18 cellular contexts compared by ENCODE assay signal in genomic region chr10:78408011-78408410, GRCh38.
DNase-seq lines count a peak whose midpoint lies in the region; ATAC-seq and TF ChIP-seq lines count a peak whose summit lies in the region.
"Had no signal": no experiment of that assay in that cellular context is flagged by ENCODE, and none has a peak within 500 bp of the region (broad histone marks: within the 10 kb centered on the region; RNA-seq: fewer than 3 reads in every experiment).

No MANE protein-coding gene starts in this region.

- no peaks in the 10 kb centered on the region for H3F3A ChIP-seq in GM23338 (replicated peaks; ENCODE audit: low read depth)

- H3K27me3 Mint-ChIP-seq in GM23338 (ENCODE audit: insufficient read depth, low read depth, poor library complexity) (peaks cover 19% of the 10 kb centered on the region), brain (peaks cover 5% of the 10 kb centered on the region)

- H3K27me3 ChIP-seq in GM23338 (ENCODE audit: insufficient read depth) = no peaks in the 10 kb centered on the region
- no peaks in the 10 kb centered on the region for H3K27me3 ChIP-seq in lower lobe of right lung (ENCODE audit: low read depth)

- no peak for DNase-seq in GM23338 (ENCODE audit: low spot score)
- DNase-seq in lower lobe of right lung = no peak
- peak; percentile 26 for DNase-seq in renal cortical epithelial cell (ENCODE audit: low read depth)
- no peak for DNase-seq in Kasumi-1 (lab: John Stamatoyannopoulos, UW)
- no peak for DNase-seq in NK-92 treated with Interleukin-12 subunit alpha and Interleukin-12 subunit beta, amount 100 ng/mL, for 24 hours (lab: John Stamatoyannopoulos, UW)
- DNase-seq: activated CD4-positive, alpha-beta T cell treated with anti-CD3 and anti-CD28 coated beads, Interleukin-2, amount 50 U/mL, for 48 hours; activated naive CD4-positive, alpha-beta T cell treated with anti-CD3 and anti-CD28 coated beads, Interleukin-2, amount 50 U/mL, for 16 hours; activated T-cell treated with anti-CD3 and anti-CD28 coated beads, Interleukin-2, amount 50 U/mL, for 1 hour; EL; MV-4-11; NCI-H510A; stimulated activated naive CD8-positive, alpha-beta T cell treated with anti-CD3 and anti-CD28 coated beads, Interleukin-15, amount 100 ng/mL, for 72 hours; T-helper 1 cell had no signal

- H3K4me1 ChIP-seq in GM23338 (ENCODE audit: insufficient read depth) (peaks cover 4% of the 10 kb centered on the region), lower lobe of right lung (peaks cover 30% of the 10 kb centered on the region)

- H3K4me3 ChIP-seq in GM23338 (no peak overlapping the region), lower lobe of right lung (no peak overlapping the region)

- H3K9me2 ChIP-seq in GM23338 (ENCODE audit: insufficient read depth) = peaks cover 16% of the 10 kb centered on the region; the same call in 1 of the 2 replicates

- H3K36me3 ChIP-seq in GM23338 (ENCODE audit: insufficient read depth) (no peaks in the 10 kb centered on the region), lower lobe of right lung (no peaks in the 10 kb centered on the region)
- H3K36me3 ChIP-seq: neutrophil had no signal

- H3K27ac ChIP-seq in GM23338 (ENCODE audit: low read depth) (no peak overlapping the region), lower lobe of right lung (peak overlapping the region; percentile 59)
- H3K27ac ChIP-seq: neutrophil had no signal

- H3K4me3 Mint-ChIP-seq in GM23338 (peak overlapping the region; percentile 90; the same call in 1 of the 3 replicates), brain (peak overlapping the region; percentile 76 to 85 (median 82))
- H3K4me3 Mint-ChIP-seq: memory B cell had no signal

- H3K9me3 ChIP-seq in lower lobe of right lung = no peaks in the 10 kb centered on the region
- H3K9me3 ChIP-seq: neutrophil had no signal

- H3K79me2 ChIP-seq in GM23338 (replicated peaks; ENCODE audit: insufficient read depth) = no peaks in the 10 kb centered on the region

- no peaks in the 10 kb centered on the region; the same call in 2 of the 3 replicates for H3K9me3 Mint-ChIP-seq in GM23338
- peaks cover 0 to 7% (median 0%) of the 10 kb centered on the region in 5 experiments for H3K9me3 Mint-ChIP-seq in brain
- H3K9me3 Mint-ChIP-seq: memory B cell; stimulated activated naive CD8-positive, alpha-beta T cell treated with anti-CD3 and anti-CD28 coated beads, Interleukin-15, amount 100 ng/mL, for 72 hours had no signal

- intact Hi-C loops in lower lobe of right lung (cut with DNase I) = no loop called here

- H3K36me3 Mint-ChIP-seq in GM23338 (ENCODE audit: low read depth) (0 out of 3 replicates have a peak, but pooled peaks cover 3% of the 10 kb centered on the region), brain (no peaks in the 10 kb centered on the region)
- H3K36me3 Mint-ChIP-seq: memory B cell had no signal

- peaks cover 22% of the 10 kb centered on the region for H3K4me1 Mint-ChIP-seq in GM23338
- peaks cover 81% of the 10 kb centered on the region for H3K4me1 Mint-ChIP-seq in brain

- ATAC-seq in GM23338 = no peak
- no peak for ATAC-seq in lower lobe of right lung
- ATAC-seq in HG03159 (IDR thresholded peaks at IDR 0.05; ENCODE audit: unreplicated experiment) = no peak
- ATAC-seq in HG03196 (IDR thresholded peaks at IDR 0.05; ENCODE audit: unreplicated experiment) = no peak

- H3K27ac Mint-ChIP-seq in GM23338 (0 out of 2 replicates have a peak overlapping the region, but pooled peaks have one; percentile 98), brain (peak overlapping the region; percentile 94 to 99 (median 98))
- H3K27ac Mint-ChIP-seq: memory B cell; stimulated activated naive CD8-positive, alpha-beta T cell treated with anti-CD3 and anti-CD28 coated beads, Interleukin-15, amount 100 ng/mL, for 72 hours had no signal

- TF ChIP-seq CTCF in GM23338 (conservative IDR thresholded peaks at IDR 0.05; ENCODE audit: low read depth in 2 of 2) (no peak), brain (conservative IDR thresholded peaks at IDR 0.05) (no peak), lower lobe of right lung (IDR thresholded peaks at IDR 0.05) (no peak)

- peak overlapping the region; percentile 80; the same call in 1 of the 2 replicates for H3K4me2 ChIP-seq in GM23338

- no peaks in the 10 kb centered on the region for H4K20me1 ChIP-seq in GM23338 (replicated peaks; ENCODE audit: insufficient read depth)

- no peak overlapping the region; the same call in 1 of the 2 replicates for H2AFZ ChIP-seq in GM23338

TF ChIP-seq in GM23338, 12 proteins besides CTCF, POLR2A, EP300 and RAD21:
- TF ChIP-seq EZH2phosphoT487 (IDR thresholded peaks at IDR 0.05; ENCODE audit: unreplicated experiment) = no peak
- TF ChIP-seq CREB1 (CRISPR knock-in tag; IDR thresholded peaks at IDR 0.05; ENCODE audit: low read depth) = no peak
